ENCODE assay signal across 8 cellular contexts in the genomic region with DNA sequence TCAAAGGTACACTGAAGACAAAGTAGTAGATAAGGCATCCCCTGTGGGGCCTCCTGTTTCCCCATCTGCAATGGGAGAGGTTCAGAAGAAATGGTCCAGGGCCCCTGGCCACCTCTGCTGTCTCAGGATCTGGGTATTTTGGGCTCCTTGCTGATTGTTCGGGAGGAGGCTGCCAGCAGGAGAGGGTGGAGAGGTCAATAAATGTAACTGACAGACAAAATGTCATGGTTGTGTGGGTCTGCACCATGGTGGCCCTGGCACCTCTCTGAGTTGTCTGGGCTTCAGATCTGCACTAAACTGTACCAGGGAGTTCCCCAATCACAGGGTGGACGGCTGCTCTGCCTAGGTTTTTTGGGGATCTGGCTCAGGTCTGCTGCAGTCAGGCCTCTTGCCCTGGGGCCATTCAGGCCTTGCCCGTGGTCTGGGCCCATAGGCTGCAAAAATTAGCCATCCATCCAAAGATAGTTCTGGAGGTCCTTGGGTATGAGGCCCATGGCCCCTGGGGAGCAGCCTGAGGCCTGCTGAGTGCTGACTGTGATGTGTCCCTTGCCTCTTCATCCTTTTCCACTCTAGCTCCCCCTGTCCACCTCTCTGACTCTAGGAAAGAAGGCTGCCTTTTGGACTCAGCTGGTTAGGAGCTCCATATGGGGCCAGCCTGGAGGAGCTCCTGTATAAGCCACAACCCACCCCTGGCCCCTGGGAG.
DNase-seq lines count a peak whose midpoint lies in the region; ATAC-seq and TF ChIP-seq lines count a peak whose summit lies in the region.

No MANE protein-coding gene starts in this region.

- H3K27ac ChIP-seq in neutrophil, result peak overlapping the region; percentile 98

- H3K27ac Mint-ChIP-seq in effector memory CD8-positive, alpha-beta T cell, result peak overlapping the region; percentile 70 to 93

- H3K9me3 ChIP-seq in neutrophil, result no peaks in the 10 kb centered on the region

- H3K36me3 ChIP-seq in neutrophil, result peaks cover 37% of the 10 kb centered on the region

- no peaks in the 10 kb centered on the region for H3K27me3 Mint-ChIP-seq in effector memory CD8-positive, alpha-beta T cell

- peak overlapping the region; percentile 83 to 85 for H3K4me3 Mint-ChIP-seq in effector memory CD8-positive, alpha-beta T cell

- no peaks in the 10 kb centered on the region for H3K9me3 Mint-ChIP-seq in effector memory CD8-positive, alpha-beta T cell

- H3K4me3 ChIP-seq in GM12864 (ENCODE audit: low read depth, low read length) (peak overlapping the region; percentile 46), neutrophil (ENCODE audit: low read depth in 1 of 2, low read length in 1 of 2) (peak overlapping the region; percentile 86 to 95)

- peaks cover 96 to 98% of the 10 kb centered on the region in 2 experiments for H3K4me1 ChIP-seq in neutrophil (ENCODE audit: control insufficient read depth in 1 of 2, insufficient read depth in 1 of 2, low read depth in 1 of 2, low read length in 1 of 2)

- peaks cover 71 to 77% of the 10 kb centered on the region in 2 donors for H3K4me1 Mint-ChIP-seq in effector memory CD8-positive, alpha-beta T cell (ENCODE audit: low read depth in 2 of 2)

- peaks cover 18% of the 10 kb centered on the region for H3K36me3 Mint-ChIP-seq in effector memory CD8-positive, alpha-beta T cell (ENCODE audit: insufficient read depth)

- DNase-seq in GM12864 (ENCODE audit: low read depth) (no peak), NCI-H82 (lab: John Stamatoyannopoulos, UW) (peak; percentile 97), EL (no peak), NCI-H1417 (lab: John Stamatoyannopoulos, UW) (no peak)
- no peak for DNase-seq in effector memory CD8-positive, alpha-beta T cell

- no peak for ATAC-seq in effector memory CD8-positive, alpha-beta T cell (replicated peaks)
- ATAC-seq in HG03439 (IDR thresholded peaks at IDR 0.05; ENCODE audit: unreplicated experiment) (no peak), HG03457 (IDR thresholded peaks at IDR 0.05; ENCODE audit: unreplicated experiment) (no peak)

- TF ChIP-seq CTCF in GM12864 (IDR thresholded peaks at IDR 0.05; ENCODE audit: low read depth, low read length, missing control alignments) (no peak), neutrophil (IDR thresholded peaks at IDR 0.05) (no peak)

- H3K27me3 ChIP-seq in neutrophil, result no peaks in the 10 kb centered on the region
